7 cellular contexts compared by ENCODE assay signal in genomic region chr2:60446413-60447358, GRCh38.
A peak's percentile ranks its signal among the peaks of the same experiment; 100 is the strongest.
DNase-seq lines count a peak whose midpoint lies in the region; ATAC-seq and TF ChIP-seq lines count a peak whose summit lies in the region.

No MANE protein-coding gene starts in this region.

- no peaks in the 10 kb centered on the region for H3K79me2 ChIP-seq in mammary epithelial cell (ENCODE audit: insufficient read depth, low read length)

- no peaks in the 10 kb centered on the region for H3K27me3 ChIP-seq in naive thymus-derived CD4-positive, alpha-beta T cell (ENCODE audit: control insufficient read depth in 2 of 2, insufficient read depth in 2 of 2, low read length in 2 of 2)
- no peaks in the 10 kb centered on the region for H3K27me3 ChIP-seq in mammary epithelial cell (ENCODE audit: insufficient read depth, low read length)

- no peaks in the 10 kb centered on the region for H3K9me3 ChIP-seq in naive thymus-derived CD4-positive, alpha-beta T cell (ENCODE audit: control insufficient read depth in 2 of 3, low read length in 3 of 3)
- H3K9me3 ChIP-seq in mammary epithelial cell (replicated peaks; ENCODE audit: insufficient read depth, low read length): no peaks in the 10 kb centered on the region

- no peaks in the 10 kb centered on the region for H3K36me3 Mint-ChIP-seq in naive thymus-derived CD4-positive, alpha-beta T cell

- H3K4me3 Mint-ChIP-seq in naive thymus-derived CD4-positive, alpha-beta T cell: no peak overlapping the region

- TF ChIP-seq CTCF in mammary epithelial cell (conservative IDR thresholded peaks at IDR 0.05 in 1 of 2, IDR thresholded peaks at IDR 0.05 in 1 of 2; ENCODE audit: extremely low read depth in 1 of 2, insufficient read depth in 1 of 2, low read depth in 1 of 2, low read length in 2 of 2): no peak

- H3K4me3 ChIP-seq in naive thymus-derived CD4-positive, alpha-beta T cell (ENCODE audit: low read length): no peak overlapping the region
- H3K4me3 ChIP-seq in mammary epithelial cell (replicated peaks in 1 of 3; ENCODE audit: insufficient read depth in 1 of 3, low read depth in 2 of 3, low read length in 3 of 3): no peak overlapping the region

- in situ Hi-C loops in GM18951 (cut with MboI; ENCODE audit: low sequenced_read_pairs, unreplicated experiment) (no loop called here), mammary epithelial cell (cut with MboI; ENCODE audit: low sequenced_read_pairs in 2 of 2) (no loop called here)

- no peak overlapping the region for H3K27ac ChIP-seq in naive thymus-derived CD4-positive, alpha-beta T cell (ENCODE audit: low read depth, low read length)
- H3K27ac ChIP-seq in mammary epithelial cell (ENCODE audit: insufficient read depth, low read depth, low read length): no peak overlapping the region

- WGBS in mammary epithelial cell (ENCODE audit: low coverage, missing lambda C conversion rate): 96% methylated on average over 5 of the region's 9 CpGs

- CTCF ChIA-PET in naive thymus-derived CD4-positive, alpha-beta T cell (lab: Charles Lee): no interaction called here
- CTCF ChIA-PET in mammary epithelial cell (lab: Charles Lee; ENCODE audit: low non-redundant PET): interaction anchor here (0.6 kb wide), 1 partner anchor 41 kb away, joined by 7 read pairs; no protein-coding TSS in a partner anchor

- H3K4me1 ChIP-seq in naive thymus-derived CD4-positive, alpha-beta T cell (ENCODE audit: control insufficient read depth in 2 of 2, insufficient read depth in 2 of 2, low read length in 2 of 2): no peaks in the 10 kb centered on the region
- peaks cover 4% of the 10 kb centered on the region for H3K4me1 ChIP-seq in mammary epithelial cell (ENCODE audit: insufficient read depth, low read length)

- intact Hi-C loops in naive thymus-derived CD4-positive, alpha-beta T cell (cut with micrococcal nuclease): no loop called here
- intact Hi-C loops in Right ventricle myocardium superior (cut with DNase I): no loop called here
- intact Hi-C loops in mammary epithelial cell (cut with micrococcal nuclease): no loop called here

- H3K27me3 Mint-ChIP-seq in naive thymus-derived CD4-positive, alpha-beta T cell: peaks cover 0 to 9% (median 0%) of the 10 kb centered on the region in 5 donors

- peaks cover 0 to 1% (median 0%) of the 10 kb centered on the region in 11 donors for H3K9me3 Mint-ChIP-seq in naive thymus-derived CD4-positive, alpha-beta T cell

- no peak overlapping the region for H3K4me2 ChIP-seq in mammary epithelial cell (ENCODE audit: insufficient read depth, low read depth, low read length)

- TF ChIP-seq POLR2A in GM18951 (IDR thresholded peaks at IDR 0.05; ENCODE audit: extremely low read depth, insufficient read depth, insufficient read length): peak; percentile 33

- POLR2A ChIA-PET in naive thymus-derived CD4-positive, alpha-beta T cell (lab: Charles Lee): no interaction called here

- no peaks in the 10 kb centered on the region for H4K20me1 ChIP-seq in mammary epithelial cell (ENCODE audit: insufficient read depth, low read length)

- H3K27ac Mint-ChIP-seq in naive thymus-derived CD4-positive, alpha-beta T cell: peak overlapping the region in 1 of 9 donors; percentile 74

- dilution Hi-C loops in mammary epithelial cell (cut with HindIII; ENCODE audit: low sequenced_read_pairs): loop anchor here (5.0 kb wide), 1 partner anchor 69 kb away; no protein-coding TSS in a partner anchor

- BruUV-seq in mammary epithelial cell (replicated peaks; lab: Mats Ljungman, UMichigan): no TSS peak

- DNase-seq in naive thymus-derived CD4-positive, alpha-beta T cell: no peak
- DNase-seq in Right ventricle myocardium superior (no peak), kidney glomerular epithelial cell (lab: John Stamatoyannopoulos, UW) (no peak), mammary epithelial cell (no peak)

- H3K9ac ChIP-seq in mammary epithelial cell (ENCODE audit: insufficient read depth, low read length): no peak overlapping the region

- no peaks in the 10 kb centered on the region for H3K4me1 Mint-ChIP-seq in naive thymus-derived CD4-positive, alpha-beta T cell

- ATAC-seq in GM21786 (IDR thresholded peaks at IDR 0.05; ENCODE audit: unreplicated experiment) (peak; percentile 93), HG03469 (IDR thresholded peaks at IDR 0.05; ENCODE audit: unreplicated experiment) (peak; percentile 64), Right ventricle myocardium superior (ENCODE audit: poor library complexity) (no peak)
- ATAC-seq in naive thymus-derived CD4-positive, alpha-beta T cell: peak; percentile 40

- no peaks in the 10 kb centered on the region for H3K36me3 ChIP-seq in naive thymus-derived CD4-positive, alpha-beta T cell (ENCODE audit: control insufficient read depth in 2 of 3, insufficient read depth in 3 of 3, low read length in 3 of 3)
- no peaks in the 10 kb centered on the region for H3K36me3 ChIP-seq in mammary epithelial cell (ENCODE audit: insufficient read depth, low read length)

- H2AFZ ChIP-seq in mammary epithelial cell (ENCODE audit: low read depth, low read length): no peak overlapping the region
